21 cellular contexts compared by ENCODE assay signal in genomic region chr4:116788723-116789122, GRCh38.
"Had no signal": no experiment of that assay in that cellular context is flagged by ENCODE, and none has a peak within 500 bp of the region (broad histone marks: within the 10 kb centered on the region; RNA-seq: fewer than 3 reads in every experiment).

No MANE protein-coding gene starts in this region.

- ATAC-seq: Panc1, PC-3 had no signal

- H3K27ac ChIP-seq: RWPE1 had no signal

- H3K9ac ChIP-seq: SK-N-SH had no signal

- H3K9me3 ChIP-seq: SK-N-SH had no signal

- DNase-seq: KBM-7; NCI-H1092; NCI-H1105 treated with DMSO at 0.1 percent for 48 hours; NCI-H1417 treated with DMSO at 0.1 percent for 48 hours; NCI-H146; NCI-H1694 treated with DMSO at 0.1 percent for 48 hours; NCI-H1930; NCI-H2081; NCI-H2107; NCI-H226; NCI-H446; NCI-H510A; NCI-H524 treated with DMSO at 0.1 percent for 48 hours; NCI-H69; NCI-H774; NK-92 treated with Interleukin-12 subunit alpha and Interleukin-12 subunit beta, amount 100 ng/mL, for 24 hours; PC-3; SHP77; SK-N-SH had no signal

- H3K4me2 ChIP-seq: SK-N-SH had no signal
